ENCODE assay signal across 15 cellular contexts in the genomic region with DNA sequence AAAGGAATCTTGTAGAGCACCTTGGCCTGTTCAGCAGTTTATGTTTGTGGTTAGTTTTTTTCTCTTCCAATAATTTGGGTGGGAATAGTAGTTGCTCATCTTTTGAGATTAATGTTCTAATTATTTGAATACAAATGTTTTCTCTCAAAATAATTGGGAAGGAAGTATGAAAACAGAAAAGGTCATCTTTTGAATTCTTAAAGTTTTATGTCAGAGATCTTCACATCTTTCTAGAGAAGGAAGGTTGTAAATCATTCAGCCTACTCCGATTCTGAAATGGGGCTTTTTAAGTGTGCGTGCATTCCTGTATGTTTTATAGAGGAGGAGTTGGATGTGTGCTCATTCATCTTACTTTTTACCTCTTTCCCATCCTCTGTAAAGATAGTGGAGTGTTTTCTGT.
"Had no signal": no experiment of that assay in that cellular context is flagged by ENCODE, and none has a peak within 500 bp of the region (broad histone marks: within the 10 kb centered on the region; RNA-seq: fewer than 3 reads in every experiment).

No MANE protein-coding gene starts in this region.

- H3K4me1 Mint-ChIP-seq: WTC11 had no signal

- H3K27ac ChIP-seq: cardiac muscle cell, epithelial cell of prostate, gastroesophageal sphincter, pancreas, spleen, thoracic aorta had no signal

- H3K27ac Mint-ChIP-seq: activated CD4-positive, alpha-beta T cell treated with anti-CD3 and anti-CD28 coated beads, Interleukin-2, amount 10 ng/mL, durations not matched to agents 7 days and 5 days; stimulated activated naive CD8-positive, alpha-beta T cell treated with anti-CD3 and anti-CD28 coated beads, Interleukin-15, amount 100 ng/mL, for 72 hours; T-helper 17 cell; WTC11 had no signal

- H3K9me3 Mint-ChIP-seq: activated CD4-positive, alpha-beta T cell treated with anti-CD3 and anti-CD28 coated beads, Interleukin-2, amount 10 ng/mL, durations not matched to agents 7 days and 5 days; activated naive CD4-positive, alpha-beta T cell treated with anti-CD3 and anti-CD28 coated beads for 36 hours had no signal

- DNase-seq: activated CD4-positive, alpha-beta T cell treated with anti-CD3 and anti-CD28 coated beads, Interleukin-2, amount 10 ng/mL, durations not matched to agents 7 days and 5 days; activated naive CD8-positive, alpha-beta T cell treated with anti-CD3 and anti-CD28 coated beads, Interleukin-2, amount 50 U/mL, for 24 hours; naive B cell; pancreas; spleen; T-helper 17 cell had no signal

- H3K4me3 ChIP-seq: cardiac muscle cell, gastroesophageal sphincter, pancreas, spleen, thoracic aorta had no signal

- H3K36me3 Mint-ChIP-seq: WTC11 had no signal

- H3K36me3 ChIP-seq: cardiac muscle cell, gastroesophageal sphincter, pancreas, spleen, thoracic aorta had no signal

- H3K9me3 ChIP-seq: gastroesophageal sphincter, pancreas, spleen, thoracic aorta had no signal

- H3K4me3 Mint-ChIP-seq: activated CD4-positive, alpha-beta T cell treated with anti-CD3 and anti-CD28 coated beads, Interleukin-2, amount 10 ng/mL, durations not matched to agents 7 days and 5 days; activated naive CD8-positive, alpha-beta T cell treated with anti-CD3 and anti-CD28 coated beads, Interleukin-2, amount 50 U/mL, for 24 hours; naive B cell; T-helper 17 cell; WTC11 had no signal

- ATAC-seq: gastroesophageal sphincter, left lobe of liver, pancreas, sciatic nerve, T-helper 17 cell, WTC11 had no signal

- H3K27me3 ChIP-seq: cardiac muscle cell, gastroesophageal sphincter, pancreas, spleen had no signal
